ENCODE assay signal across 8 cellular contexts in the genomic region with DNA sequence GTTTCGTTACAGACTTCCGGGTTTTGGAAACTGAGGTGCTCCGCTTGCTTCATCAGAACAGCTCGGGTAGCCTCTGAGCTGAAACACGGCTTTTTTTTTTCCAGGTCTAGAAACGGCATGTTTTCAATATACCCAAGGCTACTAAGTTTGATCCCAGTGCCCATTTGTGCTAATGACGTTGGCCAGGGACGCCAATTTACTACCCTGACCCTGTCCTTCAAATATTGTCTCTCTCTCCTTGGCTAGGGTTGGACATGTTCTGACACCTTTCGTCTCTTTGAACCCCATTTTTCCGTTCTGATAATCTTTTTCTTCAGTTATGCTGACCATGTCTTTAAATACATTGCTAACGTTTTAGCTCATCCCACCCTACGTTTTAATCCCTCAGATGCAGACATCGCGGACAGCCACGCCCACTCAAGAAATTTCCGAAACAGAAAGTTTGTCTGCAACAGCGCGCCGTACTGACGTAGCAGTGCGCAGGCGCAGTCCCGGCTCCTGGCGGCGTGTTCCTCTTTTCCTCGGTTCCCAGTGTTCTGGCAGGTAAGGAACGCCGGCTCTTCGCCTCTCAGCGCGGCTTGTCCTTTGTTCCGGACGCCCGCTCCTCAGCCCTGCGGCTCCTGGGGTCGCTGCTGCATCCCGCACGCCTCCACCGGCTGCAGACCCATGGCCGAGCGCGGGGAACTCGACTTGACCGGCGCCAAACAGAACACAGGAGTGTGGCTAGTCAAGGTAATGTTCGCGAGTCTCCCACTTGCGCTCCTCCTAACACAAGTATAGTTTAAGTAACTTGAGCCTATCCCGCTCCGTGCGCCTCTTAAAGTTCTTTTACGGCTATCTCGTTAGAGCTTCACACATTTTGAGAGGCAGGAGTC. TPM values are rescaled to one million over a fixed set of nuclear protein-coding genes. Genes with fewer than 3 reads are reported as not detected.
DNase-seq lines count a peak whose midpoint lies in the region; ATAC-seq, FAIRE-seq and TF ChIP-seq lines count a peak whose summit lies in the region.

A gene with protein sequence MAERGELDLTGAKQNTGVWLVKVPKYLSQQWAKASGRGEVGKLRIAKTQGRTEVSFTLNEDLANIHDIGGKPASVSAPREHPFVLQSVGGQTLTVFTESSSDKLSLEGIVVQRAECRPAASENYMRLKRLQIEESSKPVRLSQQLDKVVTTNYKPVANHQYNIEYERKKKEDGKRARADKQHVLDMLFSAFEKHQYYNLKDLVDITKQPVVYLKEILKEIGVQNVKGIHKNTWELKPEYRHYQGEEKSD (plus strand): TSS at position 521 of the 875 bp plus-strand sequence. CDS start 146 bp downstream, at position 667.

- no peaks in the 10 kb centered on the region for H3K9me3 ChIP-seq in kidney (ENCODE audit: control insufficient read depth in 1 of 2, low read length in 2 of 2)

- H3K9ac ChIP-seq in kidney (ENCODE audit: low read length in 2 of 2) = peak within 1 kb of the TSS; percentile 79 to 96

- FAIRE-seq in kidney (lab: Jason Lieb, UNC) = peak; percentile 23

- peak within 1 kb of the TSS; percentile 59 to 64 for H3K27ac ChIP-seq in kidney (ENCODE audit: low read depth in 2 of 2, low read length in 2 of 2)

- H3K4me3 ChIP-seq in AG09309 (ENCODE audit: control insufficient read depth, low read depth, low read length) (peak within 1 kb of the TSS; percentile 54), kidney (ENCODE audit: low read length in 2 of 2) (peak within 1 kb of the TSS; percentile 95 to 99)

- peaks cover 7% of the 10 kb centered on the region in 2 donors for H3K4me1 ChIP-seq in kidney (ENCODE audit: control insufficient read depth in 1 of 2, insufficient read depth in 1 of 2, low read depth in 1 of 2, low read length in 2 of 2)

- TF ChIP-seq CTCF in AG09309 (IDR thresholded peaks at IDR 0.05; ENCODE audit: control insufficient read depth, insufficient read depth, low read depth, low read length, missing control alignments) (no peak), kidney (IDR thresholded peaks at IDR 0.05; ENCODE audit: borderline replicate concordance, extremely low read depth, insufficient read depth) (no peak)

- ATAC-seq in GM19025 (IDR thresholded peaks at IDR 0.05; ENCODE audit: low read depth, unreplicated experiment) (peak; percentile 73), HG03196 (IDR thresholded peaks at IDR 0.05; ENCODE audit: unreplicated experiment) (peak; percentile 71)

- DNase-seq in AG09309 (ENCODE audit: low read depth) (peak; percentile 55), NCI-H446 treated with DMSO at 0.1 percent for 48 hours (lab: John Stamatoyannopoulos, UW) (peak; percentile 60), cerebellum (ENCODE audit: low spot score) (peak; percentile 84), kidney (peak; percentile 95)
- DNase-seq in activated CD4-positive, CD25-positive, alpha-beta regulatory T cell treated with anti-CD3 and anti-CD28 coated beads, Interleukin-2, amount 50 U/mL, for 16 hours (ENCODE audit: low read depth, low spot score) = peak; percentile 75
- peak; percentile 75 to 78 for DNase-seq in stimulated activated CD4-positive, alpha-beta T cell treated with anti-CD3 and anti-CD28 coated beads, Interleukin-15, amount 100 ng/mL, for 1 hour (ENCODE audit: low read depth in 1 of 2, low spot score in 1 of 2)

- intact Hi-C loops in kidney (cut with DNase I) = no loop called here

- H3K36me3 ChIP-seq in kidney (ENCODE audit: control insufficient read depth in 1 of 2, insufficient read depth in 2 of 2, low read length in 2 of 2) = no peaks in the 10 kb centered on the region

RNA-seq across cellular contexts. Expression of the gene that starts here (rescaled TPM):
- total RNA-seq in cerebellum (17.6 TPM), kidney (16.6 TPM)
- 17.3 TPM for polyA plus RNA-seq in kidney (ENCODE audit: insufficient read depth, low read depth, low replicate concordance)

Comparison
In these comparisons a context has a peak if more than half of its experiments do, and no peak if none do; other contexts are left out.
1. Peak in every context shown above with its lines: DNase-seq, ATAC-seq, H3K4me3 ChIP-seq and H3K27ac ChIP-seq.